ENCODE assay signal across 16 cellular contexts in the genomic region with DNA sequence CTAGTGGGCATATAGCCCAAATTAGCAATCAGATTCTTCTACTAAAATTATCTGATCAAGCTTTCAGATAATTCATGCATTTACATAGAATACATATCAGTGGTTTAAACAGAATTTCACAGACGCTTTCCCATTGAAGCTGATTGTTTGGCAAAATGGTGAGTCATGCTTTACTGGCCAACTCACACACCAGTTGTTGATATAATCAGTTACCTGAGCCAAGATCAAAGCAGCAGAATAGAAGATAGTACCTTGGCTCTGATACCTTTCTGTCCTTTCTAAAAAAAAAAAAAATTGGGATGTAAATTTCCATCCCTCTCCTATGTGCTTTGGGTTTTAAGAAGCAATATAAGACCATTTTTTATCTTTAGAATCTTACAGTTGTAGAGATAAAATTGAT. TPM values are rescaled to one million over a fixed set of nuclear protein-coding genes. Genes with fewer than 3 reads are reported as not detected.
DNase-seq lines count a peak whose midpoint lies in the region; ATAC-seq and TF ChIP-seq lines count a peak whose summit lies in the region.
"Had no signal": no experiment of that assay in that cellular context is flagged by ENCODE, and none has a peak within 500 bp of the region (broad histone marks: within the 10 kb centered on the region; RNA-seq: fewer than 3 reads in every experiment).

No MANE protein-coding gene starts in this region.

- no peak overlapping the region for H3K18ac ChIP-seq in neuronal stem cell (ENCODE audit: low read length)

- peaks cover 2% of the 10 kb centered on the region for H3K9me3 Mint-ChIP-seq in memory B cell
- H3K9me3 Mint-ChIP-seq: activated naive CD4-positive, alpha-beta T cell treated with anti-CD3 and anti-CD28 coated beads, Interleukin-2, amount 50 U/mL, for 24 hours; mesothelial cell of epicardium had no signal

- no peak overlapping the region for H2BK12ac ChIP-seq in neuronal stem cell (ENCODE audit: low read length)

- no peak overlapping the region for H3K23ac ChIP-seq in neuronal stem cell (ENCODE audit: low read depth, low read length, poor library complexity)

- H3K9ac ChIP-seq in neuronal stem cell (ENCODE audit: low read depth, low read length, poor library complexity): no peak overlapping the region

- ATAC-seq in memory B cell (ENCODE audit: low read depth) (no peak), HG03139 (IDR thresholded peaks at IDR 0.05; ENCODE audit: unreplicated experiment) (no peak)
- ATAC-seq: heart right ventricle, T-cell had no signal

- no peaks in the 10 kb centered on the region for H3K79me1 ChIP-seq in neuronal stem cell (ENCODE audit: low read depth, low read length)

- H3K27me3 Mint-ChIP-seq in memory B cell: no peaks in the 10 kb centered on the region
- H3K27me3 Mint-ChIP-seq: activated naive CD4-positive, alpha-beta T cell treated with anti-CD3 and anti-CD28 coated beads, Interleukin-2, amount 50 U/mL, for 24 hours; T-cell had no signal

- H2BK120ac ChIP-seq in neuronal stem cell (ENCODE audit: low read depth, low read length): no peak overlapping the region

- H2BK15ac ChIP-seq in neuronal stem cell (ENCODE audit: low read length): no peak overlapping the region

- no peak overlapping the region for H2BK5ac ChIP-seq in neuronal stem cell (ENCODE audit: low read length)

- H2AFZ ChIP-seq in neuronal stem cell (ENCODE audit: low read length): no peak overlapping the region

- H4K8ac ChIP-seq in neuronal stem cell (ENCODE audit: low read depth, low read length): no peak overlapping the region

- H3K4me2 ChIP-seq in neuronal stem cell (ENCODE audit: insufficient read depth, low read length, poor library complexity, severe bottlenecking): no peak overlapping the region

- no peak overlapping the region for H2AK5ac ChIP-seq in neuronal stem cell (ENCODE audit: low read depth, low read length)

- no peaks in the 10 kb centered on the region for H3K36me3 ChIP-seq in neuronal stem cell (replicated peaks in 1 of 2; ENCODE audit: control insufficient read depth in 2 of 2, insufficient read depth in 2 of 2, low read length in 2 of 2)
- H3K36me3 ChIP-seq: heart right ventricle had no signal

- peak overlapping the region; percentile 10 for H3K27ac Mint-ChIP-seq in memory B cell
- H3K27ac Mint-ChIP-seq: CD14-positive monocyte, mesothelial cell of epicardium, T-cell had no signal

- no peaks in the 10 kb centered on the region for H3K27me3 ChIP-seq in neuronal stem cell (ENCODE audit: control insufficient read depth in 3 of 3, insufficient read depth in 3 of 3, low read depth in 1 of 3, low read length in 3 of 3)
- H3K27me3 ChIP-seq: dorsolateral prefrontal cortex, heart right ventricle had no signal

- H3K4me1 Mint-ChIP-seq in memory B cell: peaks cover 25% of the 10 kb centered on the region
- H3K4me1 Mint-ChIP-seq: CD14-positive monocyte, mesothelial cell of epicardium had no signal

- peaks cover 16% of the 10 kb centered on the region for H3K36me3 Mint-ChIP-seq in memory B cell

- no peak overlapping the region for H3K14ac ChIP-seq in neuronal stem cell (ENCODE audit: low read length)

- no peaks in the 10 kb centered on the region for H3K9me3 ChIP-seq in neuronal stem cell (replicated peaks in 1 of 2; ENCODE audit: control insufficient read depth in 2 of 2, insufficient read depth in 1 of 2, low read depth in 1 of 2, low read length in 2 of 2)
- H3K9me3 ChIP-seq: heart right ventricle, psoas muscle had no signal

- WGBS in neuronal stem cell (ENCODE audit: extremely low coverage in 2 of 2, insufficient read length in 2 of 2, insufficient replicate concordance in 1 of 2), 2 donors: no CpG with 5 or more reads among the region's 1 CpG

- H3K4me3 ChIP-seq in choroid plexus epithelial cell (ENCODE audit: low read depth, low read length) (no peak overlapping the region), neuronal stem cell (ENCODE audit: low read length in 2 of 2) (no peak overlapping the region)
- H3K4me3 ChIP-seq: dorsolateral prefrontal cortex, heart right ventricle, psoas muscle had no signal

- no peak for TF ChIP-seq CTCF in choroid plexus epithelial cell (conservative IDR thresholded peaks at IDR 0.05; ENCODE audit: low read depth, low read length)

- H4K91ac ChIP-seq in neuronal stem cell (ENCODE audit: low read depth, low read length, poor library complexity): no peak overlapping the region

- DNase-seq in DMS53 treated with DMSO at 0.1 percent for 48 hours (lab: John Stamatoyannopoulos, UW; ENCODE audit: unreplicated experiment): peak; percentile 92
- peak; percentile 16 for DNase-seq in NCI-H2029 treated with DMSO at 0.1 percent for 48 hours (lab: John Stamatoyannopoulos, UW)
- peak; percentile 58 for DNase-seq in choroid plexus epithelial cell (ENCODE audit: low read depth)
- no peak for DNase-seq in memory B cell (ENCODE audit: low spot score in 2 of 2)
- no peak for DNase-seq in NCI-H82 treated with DMSO at 0.1 percent for 48 hours (lab: John Stamatoyannopoulos, UW; ENCODE audit: unreplicated experiment)
- DNase-seq in neuronal stem cell (ENCODE audit: low spot score): no peak
- no peak for DNase-seq in activated gamma-delta T cell (lab: John Stamatoyannopoulos, UW)
- DNase-seq: activated CD4-positive, alpha-beta T cell treated with anti-CD3 and anti-CD28 coated beads, Interleukin-2, amount 50 U/mL, for 4 hours; dorsolateral prefrontal cortex; heart right ventricle; psoas muscle; T-cell had no signal

- H3K27ac ChIP-seq in neuronal stem cell (replicated peaks; ENCODE audit: low read length): no peak overlapping the region
- H3K27ac ChIP-seq: dorsolateral prefrontal cortex, heart right ventricle had no signal

- H3K4me3 Mint-ChIP-seq in memory B cell: no peak overlapping the region
- H3K4me3 Mint-ChIP-seq: activated naive CD4-positive, alpha-beta T cell treated with anti-CD3 and anti-CD28 coated beads, Interleukin-2, amount 50 U/mL, for 24 hours; CD14-positive monocyte; mesothelial cell of epicardium; T-cell had no signal

- H3K4me1 ChIP-seq in neuronal stem cell (ENCODE audit: control insufficient read depth in 2 of 2, insufficient read depth in 1 of 2, low read depth in 1 of 2, low read length in 2 of 2): peaks cover 0 to 3% of the 10 kb centered on the region in 2 donors

- H3K4ac ChIP-seq in neuronal stem cell (ENCODE audit: low read length): no peak overlapping the region

RNA-seq across cellular contexts. Expression of a gene that starts 38.5 kb away (rescaled TPM):
- polyA plus RNA-seq in neuronal stem cell (2013, experiment 1 of 2): 10.5 TPM
- polyA plus RNA-seq in neuronal stem cell (2013, experiment 2 of 2): 10.7 TPM

Comparison
In these comparisons a context has a peak if more than half of its experiments do, and no peak if none do; other contexts are left out.
1. DNase-seq: peak in DMS53 treated with DMSO at 0.1 percent for 48 hours (single experiment), NCI-H2029 treated with DMSO at 0.1 percent for 48 hours (single experiment) and choroid plexus epithelial cell (single experiment); none in memory B cell (0 of 2), NCI-H82 treated with DMSO at 0.1 percent for 48 hours (single experiment), neuronal stem cell (single experiment) and activated gamma-delta T cell (single experiment).